1 cellular context compared by ENCODE assay signal in genomic region chr2:172859821-172860707, GRCh38.
TF ChIP-seq lines count a peak whose summit lies in the region.

No MANE protein-coding gene starts in this region.

TF ChIP-seq in H1, 55 proteins besides CTCF, POLR2A, EP300 and RAD21 (continued from another document):
- no peak for TF ChIP-seq CHD7 (IDR thresholded peaks at IDR 0.05; ENCODE audit: insufficient replicate concordance, low read length)
- TF ChIP-seq GABPA (IDR thresholded peaks at IDR 0.05; ENCODE audit: borderline replicate concordance, insufficient read depth, low read length): no peak
- TF ChIP-seq CBX5 (IDR thresholded peaks at IDR 0.05; ENCODE audit: low read depth, low read length): no peak
- no peak for TF ChIP-seq BCL11A (IDR thresholded peaks at IDR 0.05; ENCODE audit: low read depth in 2 of 2, low read length in 2 of 2)
- no peak for TF ChIP-seq TEAD4 (IDR thresholded peaks at IDR 0.05; ENCODE audit: low read depth, low read length)
- TF ChIP-seq CHD2 (IDR thresholded peaks at IDR 0.05; ENCODE audit: low read length): no peak
- TF ChIP-seq NRF1 (IDR thresholded peaks at IDR 0.05; ENCODE audit: low read depth, low read length): no peak
- TF ChIP-seq TCF12 (IDR thresholded peaks at IDR 0.05; ENCODE audit: low read depth, low read length): no peak
- no peak for TF ChIP-seq MAFK (IDR thresholded peaks at IDR 0.05; ENCODE audit: low read depth, low read length)
- TF ChIP-seq SP1 (IDR thresholded peaks at IDR 0.05; ENCODE audit: low read depth, low read length): no peak
- no peak for TF ChIP-seq SRF (IDR thresholded peaks at IDR 0.05; ENCODE audit: low read depth, low read length)
